ENCODE assay signal across 9 cellular contexts in genomic region chr11:124669193-124669592, GRCh38. TPM values are rescaled to one million over a fixed set of nuclear protein-coding genes. Genes with fewer than 3 reads are reported as not detected.
DNase-seq lines count a peak whose midpoint lies in the region; TF ChIP-seq lines count a peak whose summit lies in the region.
"Had no signal": no experiment of that assay in that cellular context is flagged by ENCODE, and none has a peak within 500 bp of the region (broad histone marks: within the 10 kb centered on the region; RNA-seq: fewer than 3 reads in every experiment).

No MANE protein-coding gene starts in this region.

- no peak overlapping the region for H3K4me3 ChIP-seq in neutrophil (ENCODE audit: low read depth in 1 of 2, low read length in 1 of 2)

- H3K36me3 ChIP-seq in neutrophil, result no peaks in the 10 kb centered on the region

- no peak overlapping the region for H3K27ac Mint-ChIP-seq in HFFc6

- DNase-seq in activated effector memory CD4-positive, alpha-beta T cell treated with anti-CD3 and anti-CD28 coated beads, Interleukin-2, amount 50 U/mL, for 16 hours, result peak; percentile 66
- DNase-seq in activated effector memory CD4-positive, alpha-beta T cell treated with Interleukin-2 at 50 U/mL for 16 hours, result no peak
- DNase-seq in HFFc6, result peak; percentile 25
- peak; percentile 55 for DNase-seq in NCI-H2196 (lab: John Stamatoyannopoulos, UW; ENCODE audit: unreplicated experiment)
- DNase-seq in activated CD4-positive, alpha-beta T cell treated with anti-CD3 and anti-CD28 coated beads for 4 hours, result peak; percentile 31 to 53
- peak; percentile 56 to 77 for DNase-seq in erythroblast (lab: John Stamatoyannopoulos, UW)
- no peak for DNase-seq in NK-92 treated with Interleukin-12 subunit alpha and Interleukin-12 subunit beta, amount 100 ng/mL, for 24 hours (lab: John Stamatoyannopoulos, UW)

- H3K9me3 ChIP-seq in neutrophil, result no peaks in the 10 kb centered on the region

- TF ChIP-seq CTCF in HFFc6 (IDR thresholded peaks at IDR 0.05) (peak; percentile 89), neutrophil (IDR thresholded peaks at IDR 0.05) (peak; percentile 58)

- H3K4me1 ChIP-seq in neutrophil (ENCODE audit: control insufficient read depth in 1 of 2, insufficient read depth in 1 of 2, low read depth in 1 of 2, low read length in 1 of 2), result peaks cover 8 to 11% of the 10 kb centered on the region in 2 experiments

- H3K27ac ChIP-seq in neutrophil, result no peak overlapping the region

- peaks cover 38% of the 10 kb centered on the region for H3K27me3 ChIP-seq in neutrophil

- H3K4me1 Mint-ChIP-seq in HFFc6 (ENCODE audit: low read depth), result peaks cover 14% of the 10 kb centered on the region

- peaks cover 4% of the 10 kb centered on the region; the same call in 1 of the 2 replicates for H3K27me3 Mint-ChIP-seq in HFFc6 (ENCODE audit: insufficient read depth)
- H3K27me3 Mint-ChIP-seq: central memory CD8-positive, alpha-beta T cell had no signal

- TF ChIP-seq POLR2A in erythroblast (IDR thresholded peaks at IDR 0.05; ENCODE audit: low read length), result no peak

- H3K9me3 Mint-ChIP-seq in HFFc6, result no peaks in the 10 kb centered on the region
- H3K9me3 Mint-ChIP-seq: central memory CD8-positive, alpha-beta T cell had no signal

- no peaks in the 10 kb centered on the region; the same call in 1 of the 2 replicates for H3K36me3 Mint-ChIP-seq in HFFc6 (ENCODE audit: low read depth)

- no peak overlapping the region for H3K4me3 Mint-ChIP-seq in HFFc6
- H3K4me3 Mint-ChIP-seq: central memory CD8-positive, alpha-beta T cell had no signal

RNA-seq across cellular contexts. Expression of gene SIAE, which starts 4.3 kb away (rescaled TPM):
- total RNA-seq in HFFc6 (2021; fragmentation: NEBNext Ultra II Directional; extraction: Animal tissue kit (Norgen Biotek cat#: 25700)), result 10 to 100 TPM in 5 of 6 experiments, 1 to 10 TPM in 1; 9.2 to 14.4 (median 11.3) TPM

RNA-seq across cellular contexts. Expression of gene SPA17, which starts 4.5 kb away (rescaled TPM):
- 10 to 100 TPM in 1 of 6 experiments, 1 to 10 TPM in 5; 5.0 to 10.2 (median 9.1) TPM for total RNA-seq in HFFc6 (2021; fragmentation: NEBNext Ultra II Directional; extraction: Animal tissue kit (Norgen Biotek cat#: 25700))

RNA-seq across cellular contexts. Expression of gene TBRG1, which starts 46.5 kb away (rescaled TPM):
- total RNA-seq in HFFc6 (2021; fragmentation: NEBNext Ultra II Directional; extraction: Animal tissue kit (Norgen Biotek cat#: 25700)), result 10 to 100 TPM; 18.8 to 25.9 (median 24.1) TPM

RNA-seq across cellular contexts. Expression of gene PANX3, which starts 58.0 kb away (rescaled TPM):
- total RNA-seq in HFFc6 (2021; fragmentation: NEBNext Ultra II Directional; extraction: Animal tissue kit (Norgen Biotek cat#: 25700)), result not detected

Comparison
In these comparisons a context has a peak if more than half of its experiments do, and no peak if none do; other contexts are left out.
1. DNase-seq: peak in activated effector memory CD4-positive, alpha-beta T cell treated with anti-CD3 and anti-CD28 coated beads, Interleukin-2, amount 50 U/mL, for 16 hours (single experiment), HFFc6 (single experiment), NCI-H2196 (single experiment), activated CD4-positive, alpha-beta T cell treated with anti-CD3 and anti-CD28 coated beads for 4 hours (2 of 2) and erythroblast (2 of 2); none in activated effector memory CD4-positive, alpha-beta T cell treated with Interleukin-2 at 50 U/mL for 16 hours (single experiment) and NK-92 treated with Interleukin-12 subunit alpha and Interleukin-12 subunit beta, amount 100 ng/mL, for 24 hours (single experiment).